Comparison of ENCODE assay signal across 29 cellular contexts in the genomic region with DNA sequence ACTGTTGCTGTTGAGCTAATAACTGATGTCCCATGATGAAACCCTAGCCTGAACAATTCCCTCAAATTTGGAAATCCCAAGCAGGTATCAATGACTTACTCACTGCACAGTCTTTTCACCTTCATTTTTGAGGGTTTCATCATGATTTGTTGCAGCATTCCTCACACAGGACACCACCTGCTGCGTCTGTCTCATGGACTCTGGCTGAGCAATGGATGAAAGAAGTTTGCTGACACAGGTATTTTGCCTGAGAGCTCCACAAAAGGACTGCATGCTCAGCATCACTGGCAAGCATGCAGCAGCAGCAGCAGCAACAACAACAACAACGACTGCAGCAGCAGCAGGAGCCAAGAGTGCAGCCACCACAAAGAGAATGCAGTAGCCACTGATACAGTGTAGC.
"Had no signal": no experiment of that assay in that cellular context is flagged by ENCODE, and none has a peak within 500 bp of the region (broad histone marks: within the 10 kb centered on the region; RNA-seq: fewer than 3 reads in every experiment).

No MANE protein-coding gene starts in this region.

- H3K9me3 Mint-ChIP-seq: dendritic cell treated with granulocyte-macrophage colony-stimulating factor and Interleukin-4, amounts not matched to agents 40 ng/mL and 50 ng/mL, for 4 days; mesothelial cell of epicardium; naive thymus-derived CD8-positive, alpha-beta T cell; neural crest cell; stimulated activated naive CD8-positive, alpha-beta T cell treated with anti-CD3 and anti-CD28 coated beads, Interleukin-15, amount 100 ng/mL, for 72 hours had no signal

- H3K9me3 ChIP-seq: colonic mucosa, esophagus squamous epithelium, left lung, mucosa of descending colon, neutrophil, pancreas, suprapubic skin, transverse colon, upper lobe of right lung, uterus had no signal

- H3K27me3 Mint-ChIP-seq: dendritic cell treated with granulocyte-macrophage colony-stimulating factor and Interleukin-4, amounts not matched to agents 40 ng/mL and 50 ng/mL, for 4 days; naive thymus-derived CD8-positive, alpha-beta T cell; progenitor cell of endocrine pancreas; stimulated activated naive CD8-positive, alpha-beta T cell treated with anti-CD3 and anti-CD28 coated beads, Interleukin-15, amount 100 ng/mL, for 72 hours had no signal

- DNase-seq: colonic mucosa; effector CD8-positive, alpha-beta T cell; erythroblast; esophagus squamous epithelium; hypothalamus; kidney; left lung; mesenchymal stem cell; mucosa of descending colon; naive thymus-derived CD8-positive, alpha-beta T cell; pancreas; stimulated activated CD4-positive, alpha-beta T cell treated with anti-CD3 and anti-CD28 coated beads, Interleukin-12 subunit alpha, Interleukin-12 subunit beta, amount 100 ng/mL, for 4 hours; stimulated activated CD4-positive, alpha-beta T cell treated with anti-CD3 and anti-CD28 coated beads, Interleukin-1b, Interleukin-23, amount 100 ng/mL, for 48 hours; stimulated activated CD4-positive, alpha-beta T cell treated with anti-CD3 and anti-CD28 coated beads, Interleukin-4, amount 100 ng/mL, for 1 hour; stimulated activated CD8-positive, alpha-beta memory T cell treated with anti-CD3 and anti-CD28 coated beads, Interleukin-4, amount 100 ng/mL, for 48 hours; stimulated activated naive CD4-positive, alpha-beta T cell; stimulated activated naive CD8-positive, alpha-beta T cell treated with anti-CD3 and anti-CD28 coated beads, Interleukin-15, amount 100 ng/mL, for 72 hours; transverse colon; upper lobe of right lung; uterus had no signal

- H3K4me3 Mint-ChIP-seq: dendritic cell treated with granulocyte-macrophage colony-stimulating factor and Interleukin-4, amounts not matched to agents 40 ng/mL and 50 ng/mL, for 4 days; mesothelial cell of epicardium; naive thymus-derived CD8-positive, alpha-beta T cell; neural crest cell; stimulated activated naive CD8-positive, alpha-beta T cell treated with anti-CD3 and anti-CD28 coated beads, Interleukin-15, amount 100 ng/mL, for 72 hours had no signal

- H3K27ac ChIP-seq: colonic mucosa, esophagus squamous epithelium, left lung, neutrophil, pancreas, suprapubic skin, transverse colon, upper lobe of right lung, uterus had no signal

- H3K27ac Mint-ChIP-seq: dendritic cell treated with granulocyte-macrophage colony-stimulating factor and Interleukin-4, amounts not matched to agents 40 ng/mL and 50 ng/mL, for 4 days; mesothelial cell of epicardium; naive thymus-derived CD8-positive, alpha-beta T cell; progenitor cell of endocrine pancreas; stimulated activated naive CD8-positive, alpha-beta T cell treated with anti-CD3 and anti-CD28 coated beads, Interleukin-15, amount 100 ng/mL, for 72 hours had no signal

- H3K4me1 ChIP-seq: colonic mucosa, left lung, pancreas, suprapubic skin, upper lobe of right lung, uterus had no signal

- H3K4me3 ChIP-seq: colonic mucosa, esophagus squamous epithelium, left lung, mucosa of descending colon, pancreas, smooth muscle cell, suprapubic skin, transverse colon, upper lobe of right lung, uterus had no signal

- FAIRE-seq: endothelial cell of umbilical vein, frontal cortex, kidney, pancreas had no signal

- H3K36me3 ChIP-seq: colonic mucosa, esophagus squamous epithelium, left lung, neutrophil, pancreas, suprapubic skin, transverse colon, upper lobe of right lung, uterus had no signal

- H3K36me3 Mint-ChIP-seq: mesothelial cell of epicardium; naive thymus-derived CD8-positive, alpha-beta T cell had no signal

- H3K4me1 Mint-ChIP-seq: mesothelial cell of epicardium; naive thymus-derived CD8-positive, alpha-beta T cell; neural crest cell; stimulated activated naive CD8-positive, alpha-beta T cell treated with anti-CD3 and anti-CD28 coated beads, Interleukin-15, amount 100 ng/mL, for 72 hours had no signal

- H3K27me3 ChIP-seq: colonic mucosa, esophagus squamous epithelium, left lung, neutrophil, pancreas, suprapubic skin, transverse colon, upper lobe of right lung, uterus had no signal

- H3K4me2 ChIP-seq: smooth muscle cell had no signal
